In genomic region chr15:101068961-101069734, GRCh38 we compare ENCODE assay signal across 10 cellular contexts.
A peak's percentile ranks its signal among the peaks of the same experiment; 100 is the strongest.
DNase-seq lines count a peak whose midpoint lies in the region; ATAC-seq and TF ChIP-seq lines count a peak whose summit lies in the region.
"Had no signal": no experiment of that assay in that cellular context is flagged by ENCODE, and none has a peak within 500 bp of the region (broad histone marks: within the 10 kb centered on the region; RNA-seq: fewer than 3 reads in every experiment).

No MANE protein-coding gene starts in this region.

- peak; percentile 25 for DNase-seq in AG20443 (ENCODE audit: low spot score)
- peak; percentile 92 to 95 for DNase-seq in SJCRH30
- DNase-seq in foreskin keratinocyte, result peak; percentile 35 to 69
- DNase-seq in CD8-positive, alpha-beta T cell, result no peak
- no peak for DNase-seq in NCI-H1092 (lab: John Stamatoyannopoulos, UW)
- DNase-seq in hepatic stellate cell (ENCODE audit: low spot score), result no peak
- no peak for DNase-seq in effector CD8-positive, alpha-beta T cell (lab: John Stamatoyannopoulos, UW)

- no peaks in the 10 kb centered on the region for H3K9me3 Mint-ChIP-seq in CD8-positive, alpha-beta T cell

- H3K4me1 ChIP-seq in SJCRH30 (peaks cover 38% of the 10 kb centered on the region), foreskin keratinocyte (peaks cover 19% of the 10 kb centered on the region), neuron (ENCODE audit: insufficient read depth, low read length) (peaks cover 24% of the 10 kb centered on the region)
- H3K4me1 ChIP-seq in CD8-positive, alpha-beta T cell (ENCODE audit: insufficient read depth, low read length), result no peaks in the 10 kb centered on the region

- no peaks in the 10 kb centered on the region for H3K27me3 Mint-ChIP-seq in CD8-positive, alpha-beta T cell (ENCODE audit: low read depth)

- no peak overlapping the region for H2AFZ ChIP-seq in neuron (ENCODE audit: low read depth, low read length)

- H3K27ac Mint-ChIP-seq in CD8-positive, alpha-beta T cell, result no peak overlapping the region

- H3K27me3 ChIP-seq in SJCRH30, result no peaks in the 10 kb centered on the region
- H3K27me3 ChIP-seq in foreskin keratinocyte, result no peaks in the 10 kb centered on the region
- no peaks in the 10 kb centered on the region for H3K27me3 ChIP-seq in neuron (ENCODE audit: insufficient read depth, low read length)
- H3K27me3 ChIP-seq in CD8-positive, alpha-beta T cell (ENCODE audit: insufficient read depth, low read length), result no peaks in the 10 kb centered on the region
- H3K27me3 ChIP-seq: ascending aorta had no signal

- no peaks in the 10 kb centered on the region for H3K4me1 Mint-ChIP-seq in CD8-positive, alpha-beta T cell (ENCODE audit: low read depth)

- H3K9me3 ChIP-seq in SJCRH30 (replicated peaks), result no peaks in the 10 kb centered on the region
- H3K9me3 ChIP-seq in neuron (ENCODE audit: low read length), result no peaks in the 10 kb centered on the region
- H3K9me3 ChIP-seq in CD8-positive, alpha-beta T cell (ENCODE audit: low read length), result no peaks in the 10 kb centered on the region
- H3K9me3 ChIP-seq: ascending aorta had no signal

- H3K4me3 ChIP-seq in SJCRH30, result no peak overlapping the region
- peak overlapping the region; percentile 14 for H3K4me3 ChIP-seq in neuron (ENCODE audit: low read length)
- no peak overlapping the region for H3K4me3 ChIP-seq in CD8-positive, alpha-beta T cell (ENCODE audit: low read depth, low read length)
- H3K4me3 ChIP-seq: ascending aorta had no signal

- CTCF ChIA-PET in CD8-positive, alpha-beta T cell (lab: Charles Lee), result no interaction called here

- H3K27ac ChIP-seq in SJCRH30 (peak overlapping the region; percentile 90), foreskin keratinocyte (no peak overlapping the region)
- H3K27ac ChIP-seq in CD8-positive, alpha-beta T cell (ENCODE audit: low read depth, low read length), result no peak overlapping the region
- H3K27ac ChIP-seq: C4-2B had no signal

- H3K36me3 ChIP-seq in SJCRH30 (no peaks in the 10 kb centered on the region), neuron (ENCODE audit: insufficient read depth, low read length) (no peaks in the 10 kb centered on the region)
- H3K36me3 ChIP-seq in CD8-positive, alpha-beta T cell (ENCODE audit: insufficient read depth, low read length), result no peaks in the 10 kb centered on the region

- intact Hi-C loops in CD8-positive, alpha-beta T cell (cut with DNase I, micrococcal nuclease), result no loop called here

- no peak overlapping the region for H3K4me3 Mint-ChIP-seq in CD8-positive, alpha-beta T cell

- POLR2A ChIA-PET in CD8-positive, alpha-beta T cell (lab: Charles Lee), result no interaction called here

- TF ChIP-seq CTCF in foreskin keratinocyte (conservative IDR thresholded peaks at IDR 0.05), result peak; percentile 43
- no peak for TF ChIP-seq CTCF in CD8-positive, alpha-beta T cell (IDR thresholded peaks at IDR 0.05)

- peak; percentile 59 for ATAC-seq in foreskin keratinocyte
- ATAC-seq in CD8-positive, alpha-beta T cell, result no peak

- no peaks in the 10 kb centered on the region for H3K36me3 Mint-ChIP-seq in CD8-positive, alpha-beta T cell

Comparison
In these comparisons a context has a peak if more than half of its experiments do, and no peak if none do; other contexts are left out.
1. DNase-seq: peak in AG20443 (single experiment), SJCRH30 (2 of 2) and foreskin keratinocyte (2 of 2); none in CD8-positive, alpha-beta T cell (0 of 7), NCI-H1092 (single experiment), hepatic stellate cell (single experiment) and effector CD8-positive, alpha-beta T cell (single experiment).